ENCODE assay signal across 20 cellular contexts in the genomic region with DNA sequence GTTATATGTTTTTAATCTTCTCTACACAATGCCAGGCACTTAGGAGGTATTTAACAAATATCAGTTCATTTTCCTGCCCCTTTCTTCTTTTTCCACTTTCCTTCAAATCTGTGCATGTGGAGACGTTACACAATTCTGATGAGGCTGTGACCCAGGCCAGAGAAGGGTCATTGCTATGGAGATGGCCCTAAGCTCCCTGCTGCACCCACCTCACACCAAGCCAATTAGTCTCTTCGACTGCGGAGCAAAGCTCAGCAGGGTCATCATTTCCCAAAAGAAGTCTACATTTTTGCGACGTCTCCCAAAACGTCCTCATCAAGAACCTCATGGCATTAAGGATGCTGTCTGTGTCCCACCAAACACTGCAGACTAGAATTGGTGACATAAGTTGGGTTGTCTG. TPM values are rescaled to one million over a fixed set of nuclear protein-coding genes. Genes with fewer than 3 reads are reported as not detected.
DNase-seq lines count a peak whose midpoint lies in the region; ATAC-seq and TF ChIP-seq lines count a peak whose summit lies in the region.
"Had no signal": no experiment of that assay in that cellular context is flagged by ENCODE, and none has a peak within 500 bp of the region (broad histone marks: within the 10 kb centered on the region; RNA-seq: fewer than 3 reads in every experiment).

No MANE protein-coding gene starts in this region.

- no peak overlapping the region for H3K27ac ChIP-seq in right lobe of liver
- H3K27ac ChIP-seq in neural progenitor cell = no peak overlapping the region
- no peak overlapping the region for H3K27ac ChIP-seq in caudate nucleus (ENCODE audit: low read depth, low read length)
- H3K27ac ChIP-seq: GM23248 had no signal

- H3K4me1 ChIP-seq in right lobe of liver (no peaks in the 10 kb centered on the region), neural progenitor cell (peaks cover 33% of the 10 kb centered on the region)

- H3K36me3 ChIP-seq in right lobe of liver (no peaks in the 10 kb centered on the region), neural progenitor cell (peaks cover 4% of the 10 kb centered on the region)

- H3K9me3 ChIP-seq in right lobe of liver = no peaks in the 10 kb centered on the region
- no peaks in the 10 kb centered on the region for H3K9me3 ChIP-seq in neural progenitor cell (ENCODE audit: low read depth)

- peaks cover 23% of the 10 kb centered on the region for H3K36me3 Mint-ChIP-seq in neural progenitor cell

- peak overlapping the region; percentile 58 for H3K4me2 ChIP-seq in neural progenitor cell

- peak overlapping the region; percentile 17 for H3K4me3 Mint-ChIP-seq in neural progenitor cell
- H3K4me3 Mint-ChIP-seq: CD4-positive, alpha-beta memory T cell had no signal

- no peaks in the 10 kb centered on the region for H3K79me2 ChIP-seq in neural progenitor cell (ENCODE audit: low read depth)

- peaks cover 39% of the 10 kb centered on the region for H3K4me1 Mint-ChIP-seq in neural progenitor cell
- H3K4me1 Mint-ChIP-seq: CD4-positive, alpha-beta memory T cell had no signal

- H3K27me3 Mint-ChIP-seq in neural progenitor cell (ENCODE audit: insufficient read depth, low read depth) = peaks cover 2% of the 10 kb centered on the region

- intact Hi-C loops in right lobe of liver (cut with DNase I) = no loop called here

- no peak for TF ChIP-seq POLR2A in right lobe of liver (IDR thresholded peaks at IDR 0.05)

- H3K4me3 ChIP-seq in right lobe of liver (no peak overlapping the region), neural progenitor cell (no peak overlapping the region)
- H3K4me3 ChIP-seq: GM23248 had no signal

- H3K9ac ChIP-seq in neural progenitor cell = no peak overlapping the region
- H3K9ac ChIP-seq: GM23248 had no signal

- no peaks in the 10 kb centered on the region for H3K27me3 ChIP-seq in right lobe of liver
- H3K27me3 ChIP-seq in neural progenitor cell = no peaks in the 10 kb centered on the region

- ATAC-seq in left lobe of liver = peak; percentile 84
- ATAC-seq in right lobe of liver = peak; percentile 55 to 88 (median 72)
- ATAC-seq in HG03139 (IDR thresholded peaks at IDR 0.05; ENCODE audit: unreplicated experiment) = no peak

- peak; percentile 45 for DNase-seq in left lobe of liver (ENCODE audit: low spot score)
- DNase-seq in right lobe of liver = peak in 2 of 3 donors; percentile 47 to 55
- DNase-seq in neural progenitor cell (ENCODE audit: low spot score) = peak; percentile 51
- peak; percentile 26 for DNase-seq in retina
- no peak for DNase-seq in caudate nucleus (lab: John Stamatoyannopoulos, UW)
- DNase-seq in mesenteric fat pad (ENCODE audit: low spot score) = no peak
- DNase-seq: C1 segment of cervical spinal cord; Calu3; CD4-positive, alpha-beta memory T cell; COR-L47; DMS53; DMS79 treated with DMSO at 0.1 percent for 48 hours; GF-D8; GM23248; H7; HCEC 1CT had no signal

- H4K20me1 ChIP-seq in neural progenitor cell (ENCODE audit: low read depth) = no peaks in the 10 kb centered on the region

- H3K27ac Mint-ChIP-seq in neural progenitor cell = peak overlapping the region; percentile 80
- H3K27ac Mint-ChIP-seq: CD4-positive, alpha-beta memory T cell had no signal

- TF ChIP-seq CTCF in right lobe of liver (IDR thresholded peaks at IDR 0.05) (no peak), neural progenitor cell (IDR thresholded peaks at IDR 0.05) (no peak)

- H2AFZ ChIP-seq in neural progenitor cell (replicated peaks) = no peak overlapping the region
- H2AFZ ChIP-seq: GM23248 had no signal

- H3K9me3 Mint-ChIP-seq in neural progenitor cell = peaks cover 13% of the 10 kb centered on the region

- no peaks in the 10 kb centered on the region for H3F3A ChIP-seq in neural progenitor cell (ENCODE audit: low read depth)

- WGBS in right lobe of liver (ENCODE audit: insufficient coverage, low coverage, low lambda C conversion rate, missing lambda C conversion rate) = 47% methylated on average over 6 of the region's 6 CpGs

RNA-seq across cellular contexts. Expression of a gene that starts 28.9 kb away (rescaled TPM):
- total RNA-seq in left lobe of liver (0.28 TPM), right lobe of liver (under 1 TPM; 0.22 to 0.49 (median 0.33) TPM), neural progenitor cell (ENCODE audit: low replicate concordance) (0.46 TPM in 1 of 2 replicates, not detected in the other), mesenteric fat pad (8.2 TPM)
- total RNA-seq: A172, G401, GM23248, H1 had no signal

Comparison
In these comparisons a context has a peak if more than half of its experiments do, and no peak if none do; other contexts are left out.
1. DNase-seq: peak in left lobe of liver (single experiment), right lobe of liver (2 of 3), neural progenitor cell (single experiment) and retina (single experiment); none in caudate nucleus (0 of 61) and mesenteric fat pad (single experiment).